ENCODE assay signal across 8 cellular contexts in the genomic region with DNA sequence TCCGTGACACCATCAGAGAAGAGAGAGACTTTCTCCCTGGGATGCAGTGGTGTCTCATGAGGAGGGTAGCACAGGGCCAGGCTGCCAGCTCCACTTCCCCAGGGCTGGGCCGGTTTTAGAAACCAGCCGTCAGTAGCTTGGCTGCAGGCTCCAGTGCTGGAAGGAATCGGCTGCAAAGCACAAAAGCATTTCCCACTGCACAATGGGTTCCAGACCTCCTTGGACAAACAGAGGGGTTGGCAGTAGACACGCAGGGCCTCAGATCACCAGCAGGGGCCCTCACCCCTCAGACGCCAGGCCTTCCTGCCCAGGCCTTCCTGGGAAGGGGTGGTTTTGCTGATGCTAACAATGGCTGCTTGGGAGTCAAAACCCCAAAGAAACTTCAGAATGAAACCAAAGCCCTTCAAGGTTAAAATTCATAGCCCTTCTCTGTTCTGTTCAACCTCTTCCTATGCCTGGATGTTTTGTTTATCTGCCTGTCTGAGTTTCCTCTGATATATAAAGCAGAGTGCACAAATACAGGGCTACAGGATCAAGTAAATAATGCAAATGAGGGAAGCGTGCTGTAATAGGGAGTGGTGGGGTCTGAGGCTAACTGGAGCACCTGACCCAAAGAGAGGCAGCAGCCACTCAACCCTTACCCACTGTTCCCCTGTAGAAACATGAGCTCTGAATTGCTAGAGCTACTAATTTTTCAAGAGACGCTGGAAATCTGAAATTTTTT. TPM values are rescaled to one million over a fixed set of nuclear protein-coding genes. Genes with fewer than 3 reads are reported as not detected.
DNase-seq lines count a peak whose midpoint lies in the region; ATAC-seq and TF ChIP-seq lines count a peak whose summit lies in the region.

No MANE protein-coding gene starts in this region.

- POLR2A ChIA-PET in activated CD8-positive, alpha-beta T cell treated with anti-CD3 and anti-CD28 coated beads for 36 hours (lab: Charles Lee) = no interaction called here

- DNase-seq in DMS53 treated with DMSO at 0.1 percent for 48 hours (lab: John Stamatoyannopoulos, UW; ENCODE audit: unreplicated experiment) (peak; percentile 9), HK-2 (ENCODE audit: unreplicated experiment) (peak; percentile 12), iPS DF 6.9 (ENCODE audit: low read depth, low spot score) (peak; percentile 31), suprapubic skin (ENCODE audit: low spot score in 2 of 2) (no peak), NCI-H2081 (lab: John Stamatoyannopoulos, UW) (no peak)
- DNase-seq in activated CD8-positive, alpha-beta T cell treated with anti-CD3 and anti-CD28 coated beads for 36 hours = peak; percentile 19

- H3K36me3 Mint-ChIP-seq in activated CD8-positive, alpha-beta T cell treated with anti-CD3 and anti-CD28 coated beads for 36 hours (ENCODE audit: low read depth) = no peaks in the 10 kb centered on the region

- H3K4me3 ChIP-seq in iPS DF 6.9 (ENCODE audit: low read length) (no peak overlapping the region), suprapubic skin (no peak overlapping the region)

- no peak for ATAC-seq in activated CD8-positive, alpha-beta T cell treated with anti-CD3 and anti-CD28 coated beads for 36 hours
- ATAC-seq in HG03175 (IDR thresholded peaks at IDR 0.05; ENCODE audit: unreplicated experiment) = no peak
- ATAC-seq in GM19351 (IDR thresholded peaks at IDR 0.05; ENCODE audit: unreplicated experiment) = no peak

- H3K4me3 Mint-ChIP-seq in activated CD8-positive, alpha-beta T cell treated with anti-CD3 and anti-CD28 coated beads for 36 hours = no peak overlapping the region

- H3K4me1 ChIP-seq in iPS DF 6.9 (ENCODE audit: control insufficient read depth, insufficient read depth, low read length) = peaks cover 2% of the 10 kb centered on the region; the same call in 1 of the 2 replicates
- H3K4me1 ChIP-seq in suprapubic skin = peaks cover 4% of the 10 kb centered on the region

- H3K27ac ChIP-seq in iPS DF 6.9 (ENCODE audit: low read length) = no peak overlapping the region
- no peak overlapping the region for H3K27ac ChIP-seq in suprapubic skin

- TF ChIP-seq POLR2A in suprapubic skin (IDR thresholded peaks at IDR 0.05) = no peak

- H3K36me3 ChIP-seq in iPS DF 6.9 (ENCODE audit: control insufficient read depth, insufficient read depth, low read length) = no peaks in the 10 kb centered on the region
- H3K36me3 ChIP-seq in suprapubic skin = no peaks in the 10 kb centered on the region

- no peaks in the 10 kb centered on the region for H3K4me1 Mint-ChIP-seq in activated CD8-positive, alpha-beta T cell treated with anti-CD3 and anti-CD28 coated beads for 36 hours (ENCODE audit: low read depth)

- peak; percentile 60 for TF ChIP-seq CTCF in activated CD8-positive, alpha-beta T cell treated with anti-CD3 and anti-CD28 coated beads for 36 hours (IDR thresholded peaks at IDR 0.05)
- TF ChIP-seq CTCF in suprapubic skin (IDR thresholded peaks at IDR 0.05) = peak in 1 of 2 donors; percentile 39

- H3K27ac Mint-ChIP-seq in activated CD8-positive, alpha-beta T cell treated with anti-CD3 and anti-CD28 coated beads for 36 hours = no peak overlapping the region

- TF ChIP-seq EP300 in suprapubic skin (IDR thresholded peaks at IDR 0.05) = no peak

- intact Hi-C loops in activated CD8-positive, alpha-beta T cell treated with anti-CD3 and anti-CD28 coated beads for 36 hours (cut with micrococcal nuclease) = loop anchor here (10.0 kb wide), 1 partner anchor 66 kb away; no protein-coding TSS in a partner anchor

- no CpG with 5 or more reads among the region's 8 CpGs for whole genome bisulfite sequencing in iPS DF 6.9 (ENCODE audit: insufficient coverage, insufficient read length)
- 70% methylated on average over 8 of the region's 8 CpGs for WGBS in suprapubic skin

- H3K27me3 ChIP-seq in iPS DF 6.9 (ENCODE audit: control insufficient read depth, insufficient read depth, low read length) (no peaks in the 10 kb centered on the region), suprapubic skin (no peaks in the 10 kb centered on the region)

- H3K9me3 ChIP-seq in iPS DF 6.9 (ENCODE audit: control insufficient read depth, insufficient read depth, low read length) (no peaks in the 10 kb centered on the region), suprapubic skin (no peaks in the 10 kb centered on the region)

- CTCF ChIA-PET in activated CD8-positive, alpha-beta T cell treated with anti-CD3 and anti-CD28 coated beads for 36 hours (lab: Charles Lee) = interaction anchor here (0.6 to 2.6 kb wide), 4 partner anchors 26 to 251 kb away, joined by 3 to 12 read pairs (median 4); a partner anchor contains a TSS

- no peaks in the 10 kb centered on the region for H3K27me3 Mint-ChIP-seq in activated CD8-positive, alpha-beta T cell treated with anti-CD3 and anti-CD28 coated beads for 36 hours

- no peaks in the 10 kb centered on the region for H3K9me3 Mint-ChIP-seq in activated CD8-positive, alpha-beta T cell treated with anti-CD3 and anti-CD28 coated beads for 36 hours

RNA-seq across cellular contexts. Expression of a gene that starts 26.2 kb away (rescaled TPM):
- under 1 TPM; 0.16 to 0.43 TPM for total RNA-seq in activated CD8-positive, alpha-beta T cell treated with anti-CD3 and anti-CD28 coated beads for 36 hours
- 1 to 10 TPM in 1 of 4 donors, under 1 TPM in 1, not detected in 2; 0.64 to 2.3 TPM for total RNA-seq in suprapubic skin

Comparison
In these comparisons a context has a peak if more than half of its experiments do, and no peak if none do; other contexts are left out.
1. DNase-seq: peak in DMS53 treated with DMSO at 0.1 percent for 48 hours (single experiment), HK-2 (single experiment), activated CD8-positive, alpha-beta T cell treated with anti-CD3 and anti-CD28 coated beads for 36 hours (single experiment) and iPS DF 6.9 (single experiment); none in suprapubic skin (0 of 2) and NCI-H2081 (0 of 2).